Comparison of ENCODE assay signal across 1 cellular context in the genomic region with DNA sequence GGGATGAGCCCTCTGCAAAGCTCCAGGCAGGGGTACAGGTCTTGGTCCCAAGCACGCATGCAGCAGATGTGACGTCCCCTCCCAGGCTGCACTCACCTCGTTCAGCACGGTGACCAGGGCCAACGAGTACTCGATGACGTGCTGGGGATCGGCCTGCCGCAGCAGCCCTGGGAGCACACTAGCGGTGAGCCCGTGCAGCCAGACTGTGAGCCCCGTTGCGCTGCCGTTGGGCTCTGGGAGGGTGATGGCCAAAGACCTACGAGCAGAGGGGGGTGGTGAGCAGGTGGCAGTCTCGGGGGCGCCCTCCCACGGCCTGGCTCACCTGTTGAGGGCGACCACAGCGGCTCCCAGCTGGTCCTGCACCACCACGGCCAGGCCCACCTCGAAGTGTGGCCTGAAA. TPM values are rescaled to one million over a fixed set of nuclear protein-coding genes. Genes with fewer than 3 reads are reported as not detected.
"Had no signal": no experiment of that assay in that cellular context is flagged by ENCODE, and none has a peak within 500 bp of the region (broad histone marks: within the 10 kb centered on the region; RNA-seq: fewer than 3 reads in every experiment).

No MANE protein-coding gene starts in this region.

RNA-seq across cellular contexts. Expression of a gene that starts 42.7 kb away (rescaled TPM):
- total RNA-seq: activated naive CD4-positive, alpha-beta T cell treated with anti-CD3 and anti-CD28 coated beads for 36 hours had no signal
